Comparison of ENCODE assay signal across 20 cellular contexts in the genomic region with DNA sequence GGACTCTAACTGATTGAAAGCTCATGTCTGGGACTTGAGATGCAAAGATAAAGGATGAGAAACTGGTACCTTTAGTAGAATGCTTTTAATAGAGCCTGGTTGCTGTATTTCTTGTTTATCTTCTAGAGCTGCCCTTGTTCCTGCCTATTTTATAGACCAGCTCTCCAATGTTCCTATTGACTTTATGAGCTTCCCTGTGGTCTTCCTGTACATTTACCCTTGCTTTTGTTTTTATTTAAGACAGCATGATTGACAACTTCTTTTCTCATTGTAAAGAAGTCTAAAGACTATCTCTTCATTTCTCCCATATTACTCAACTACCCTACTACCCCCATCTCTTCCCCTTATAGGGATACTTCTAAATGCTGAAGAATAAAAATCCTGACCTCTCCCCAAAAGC.
A peak's percentile ranks its signal among the peaks of the same experiment; 100 is the strongest.
DNase-seq lines count a peak whose midpoint lies in the region; ATAC-seq and TF ChIP-seq lines count a peak whose summit lies in the region.
"Had no signal": no experiment of that assay in that cellular context is flagged by ENCODE, and none has a peak within 500 bp of the region (broad histone marks: within the 10 kb centered on the region; RNA-seq: fewer than 3 reads in every experiment).

No MANE protein-coding gene starts in this region.

- no peaks in the 10 kb centered on the region for H3K36me3 Mint-ChIP-seq in neural progenitor cell
- H3K36me3 Mint-ChIP-seq: CD4-positive, alpha-beta memory T cell had no signal

- POLR2A ChIA-PET in HEK293 (lab: Yijun Ruan, JAX) = no interaction called here

- TF ChIP-seq CTCF in HEK293 (tag by site-specific recombination; IDR thresholded peaks at IDR 0.05) (no peak), neural progenitor cell (IDR thresholded peaks at IDR 0.05) (no peak)

- no peaks in the 10 kb centered on the region for H3K36me3 ChIP-seq in HEK293 (ENCODE audit: control insufficient read depth in 2 of 2, insufficient read depth in 1 of 2, low read length in 2 of 2)
- H3K36me3 ChIP-seq in neural progenitor cell = peaks cover 3% of the 10 kb centered on the region

- H3K4me1 ChIP-seq in HEK293 (ENCODE audit: control insufficient read depth, insufficient read depth, low read length) = no peaks in the 10 kb centered on the region
- peaks cover 14% of the 10 kb centered on the region for H3K4me1 ChIP-seq in neural progenitor cell
- H3K4me1 ChIP-seq: A549 had no signal

- peaks cover 3% of the 10 kb centered on the region for H3K27me3 Mint-ChIP-seq in neural progenitor cell (ENCODE audit: insufficient read depth, low read depth)
- H3K27me3 Mint-ChIP-seq: CD4-positive, alpha-beta memory T cell had no signal

- DNase-seq in NCI-H146 (lab: John Stamatoyannopoulos, UW) (peak; percentile 35), NCI-H146 treated with DMSO at 0.1 percent for 48 hours (lab: John Stamatoyannopoulos, UW; ENCODE audit: unreplicated experiment) (no peak), NCI-H748 (lab: John Stamatoyannopoulos, UW; ENCODE audit: unreplicated experiment) (peak; percentile 71), neural progenitor cell (ENCODE audit: low spot score) (no peak), DMS114 treated with DMSO at 0.1 percent for 48 hours (lab: John Stamatoyannopoulos, UW; ENCODE audit: unreplicated experiment) (no peak)
- DNase-seq: 8988T; C1 segment of cervical spinal cord; Calu3; CD4-positive, alpha-beta memory T cell; COR-L47; DMS53; DMS79 treated with DMSO at 0.1 percent for 48 hours; GF-D8; GM23248; H7; HCEC 1CT; HFFc6 had no signal

- CTCF ChIA-PET in HEK293 (lab: Yijun Ruan, JAX) = interaction anchor here (0.6 kb wide), 1 partner anchor 486 kb away, joined by 3 read pairs; no protein-coding TSS in a partner anchor

- no peak overlapping the region for H3K4me3 ChIP-seq in HEK293 (ENCODE audit: low read depth, low read length)
- no peak overlapping the region for H3K4me3 ChIP-seq in neural progenitor cell
- H3K4me3 ChIP-seq: A549, GM23248 had no signal

- no peaks in the 10 kb centered on the region for H3K9me3 Mint-ChIP-seq in neural progenitor cell

- no peaks in the 10 kb centered on the region for H3K79me2 ChIP-seq in neural progenitor cell (ENCODE audit: low read depth)

- no peak overlapping the region for H3K4me3 Mint-ChIP-seq in neural progenitor cell
- H3K4me3 Mint-ChIP-seq: CD4-positive, alpha-beta memory T cell; HFFc6 had no signal

- H3K27ac ChIP-seq in HEK293 (ENCODE audit: extremely low read depth, low read depth, low read length) (no peak overlapping the region), neural progenitor cell (peak overlapping the region; percentile 9)
- H3K27ac ChIP-seq: A549, GM23248 had no signal

- no peaks in the 10 kb centered on the region for H3K9me3 ChIP-seq in HEK293 (ENCODE audit: control insufficient read depth, insufficient read depth, low read depth, low read length)
- H3K9me3 ChIP-seq in neural progenitor cell (ENCODE audit: low read depth) = peaks cover 1% of the 10 kb centered on the region
- H3K9me3 ChIP-seq: A549 had no signal

- H3F3A ChIP-seq in neural progenitor cell (ENCODE audit: low read depth) = no peaks in the 10 kb centered on the region

- ATAC-seq in GM18517 (IDR thresholded peaks at IDR 0.05; ENCODE audit: unreplicated experiment) = no peak
- ATAC-seq: A549 had no signal

- no peak overlapping the region for H3K4me2 ChIP-seq in neural progenitor cell
- H3K4me2 ChIP-seq: A549 had no signal

- no peaks in the 10 kb centered on the region for H4K20me1 ChIP-seq in neural progenitor cell (ENCODE audit: low read depth)

- no peaks in the 10 kb centered on the region for H3K27me3 ChIP-seq in neural progenitor cell

- no peak overlapping the region for H2AFZ ChIP-seq in neural progenitor cell (replicated peaks)
- H2AFZ ChIP-seq: GM23248 had no signal

- no peak overlapping the region for H3K27ac Mint-ChIP-seq in neural progenitor cell
- H3K27ac Mint-ChIP-seq: CD4-positive, alpha-beta memory T cell; HFFc6 had no signal

- peaks cover 3% of the 10 kb centered on the region for H3K4me1 Mint-ChIP-seq in neural progenitor cell
- H3K4me1 Mint-ChIP-seq: CD4-positive, alpha-beta memory T cell had no signal

- no peak overlapping the region for H3K9ac ChIP-seq in neural progenitor cell
- H3K9ac ChIP-seq: GM23248 had no signal

TF ChIP-seq in HEK293, 187 proteins besides CTCF, POLR2A, EP300 and RAD21 (continues in another document):
- TF ChIP-seq FEZF1 (tag by site-specific recombination; IDR thresholded peaks at IDR 0.05) (peak; percentile 81), ZNF768 (tag by site-specific recombination; IDR thresholded peaks at IDR 0.05) (no peak), ZNF473 (tag by site-specific recombination; IDR thresholded peaks at IDR 0.05) (no peak), ZIC2 (tag by site-specific recombination; IDR thresholded peaks at IDR 0.05) (peak; percentile 49), ZNF792 (tag by site-specific recombination; IDR thresholded peaks at IDR 0.05) (no peak), ZXDB (tag by site-specific recombination; IDR thresholded peaks at IDR 0.05) (no peak), ZNF140 (tag by site-specific recombination; IDR thresholded peaks at IDR 0.05) (no peak), ZNF558 (tag by site-specific recombination; IDR thresholded peaks at IDR 0.05) (no peak), MEIS1 (CRISPR knock-in tag; IDR thresholded peaks at IDR 0.05; ENCODE audit: borderline replicate concordance) (no peak), TCF7L2 (IDR thresholded peaks at IDR 0.05; ENCODE audit: borderline replicate concordance, low read depth, low read length) (peak; percentile 42; the same call in 1 of the 2 replicates), ZNF514 (tag by site-specific recombination; IDR thresholded peaks at IDR 0.05) (no peak), YY1 (tag by site-specific recombination; IDR thresholded peaks at IDR 0.05) (no peak), OVOL3 (tag by site-specific recombination; IDR thresholded peaks at IDR 0.05) (no peak), ZNF560 (tag by site-specific recombination; IDR thresholded peaks at IDR 0.05; ENCODE audit: borderline replicate concordance) (no peak), ZFP69B (tag by site-specific recombination; IDR thresholded peaks at IDR 0.05) (no peak), OSR2 (tag by site-specific recombination; IDR thresholded peaks at IDR 0.05) (no peak)
- TF ChIP-seq, protein P1, sequence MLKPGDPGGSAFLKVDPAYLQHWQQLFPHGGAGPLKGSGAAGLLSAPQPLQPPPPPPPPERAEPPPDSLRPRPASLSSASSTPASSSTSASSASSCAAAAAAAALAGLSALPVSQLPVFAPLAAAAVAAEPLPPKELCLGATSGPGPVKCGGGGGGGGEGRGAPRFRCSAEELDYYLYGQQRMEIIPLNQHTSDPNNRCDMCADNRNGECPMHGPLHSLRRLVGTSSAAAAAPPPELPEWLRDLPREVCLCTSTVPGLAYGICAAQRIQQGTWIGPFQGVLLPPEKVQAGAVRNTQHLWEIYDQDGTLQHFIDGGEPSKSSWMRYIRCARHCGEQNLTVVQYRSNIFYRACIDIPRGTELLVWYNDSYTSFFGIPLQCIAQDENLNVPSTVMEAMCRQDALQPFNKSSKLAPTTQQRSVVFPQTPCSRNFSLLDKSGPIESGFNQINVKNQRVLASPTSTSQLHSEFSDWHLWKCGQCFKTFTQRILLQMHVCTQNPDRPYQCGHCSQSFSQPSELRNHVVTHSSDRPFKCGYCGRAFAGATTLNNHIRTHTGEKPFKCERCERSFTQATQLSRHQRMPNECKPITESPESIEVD (tag by site-specific recombination; IDR thresholded peaks at IDR 0.05) = peak; percentile 28
- TF ChIP-seq, protein P2, sequence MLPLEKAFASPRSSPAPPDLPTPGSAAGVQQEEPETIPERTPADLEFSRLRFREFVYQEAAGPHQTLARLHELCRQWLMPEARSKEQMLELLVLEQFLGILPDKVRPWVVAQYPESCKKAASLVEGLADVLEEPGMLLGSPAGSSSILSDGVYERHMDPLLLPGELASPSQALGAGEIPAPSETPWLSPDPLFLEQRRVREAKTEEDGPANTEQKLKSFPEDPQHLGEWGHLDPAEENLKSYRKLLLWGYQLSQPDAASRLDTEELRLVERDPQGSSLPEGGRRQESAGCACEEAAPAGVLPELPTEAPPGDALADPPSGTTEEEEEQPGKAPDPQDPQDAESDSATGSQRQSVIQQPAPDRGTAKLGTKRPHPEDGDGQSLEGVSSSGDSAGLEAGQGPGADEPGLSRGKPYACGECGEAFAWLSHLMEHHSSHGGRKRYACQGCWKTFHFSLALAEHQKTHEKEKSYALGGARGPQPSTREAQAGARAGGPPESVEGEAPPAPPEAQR (tag by site-specific recombination; IDR thresholded peaks at IDR 0.05) = no peak
- TF ChIP-seq, protein P3, sequence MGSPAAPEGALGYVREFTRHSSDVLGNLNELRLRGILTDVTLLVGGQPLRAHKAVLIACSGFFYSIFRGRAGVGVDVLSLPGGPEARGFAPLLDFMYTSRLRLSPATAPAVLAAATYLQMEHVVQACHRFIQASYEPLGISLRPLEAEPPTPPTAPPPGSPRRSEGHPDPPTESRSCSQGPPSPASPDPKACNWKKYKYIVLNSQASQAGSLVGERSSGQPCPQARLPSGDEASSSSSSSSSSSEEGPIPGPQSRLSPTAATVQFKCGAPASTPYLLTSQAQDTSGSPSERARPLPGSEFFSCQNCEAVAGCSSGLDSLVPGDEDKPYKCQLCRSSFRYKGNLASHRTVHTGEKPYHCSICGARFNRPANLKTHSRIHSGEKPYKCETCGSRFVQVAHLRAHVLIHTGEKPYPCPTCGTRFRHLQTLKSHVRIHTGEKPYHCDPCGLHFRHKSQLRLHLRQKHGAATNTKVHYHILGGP (tag by site-specific recombination; IDR thresholded peaks at IDR 0.05) = 0 out of 2 replicates have a peak, but pooled peaks have one; percentile 25
- TF ChIP-seq, protein P4, sequence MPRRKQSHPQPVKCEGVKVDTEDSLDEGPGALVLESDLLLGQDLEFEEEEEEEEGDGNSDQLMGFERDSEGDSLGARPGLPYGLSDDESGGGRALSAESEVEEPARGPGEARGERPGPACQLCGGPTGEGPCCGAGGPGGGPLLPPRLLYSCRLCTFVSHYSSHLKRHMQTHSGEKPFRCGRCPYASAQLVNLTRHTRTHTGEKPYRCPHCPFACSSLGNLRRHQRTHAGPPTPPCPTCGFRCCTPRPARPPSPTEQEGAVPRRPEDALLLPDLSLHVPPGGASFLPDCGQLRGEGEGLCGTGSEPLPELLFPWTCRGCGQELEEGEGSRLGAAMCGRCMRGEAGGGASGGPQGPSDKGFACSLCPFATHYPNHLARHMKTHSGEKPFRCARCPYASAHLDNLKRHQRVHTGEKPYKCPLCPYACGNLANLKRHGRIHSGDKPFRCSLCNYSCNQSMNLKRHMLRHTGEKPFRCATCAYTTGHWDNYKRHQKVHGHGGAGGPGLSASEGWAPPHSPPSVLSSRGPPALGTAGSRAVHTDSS (tag by site-specific recombination; IDR thresholded peaks at IDR 0.05) = no peak

Comparison
In these comparisons a context has a peak if more than half of its experiments do, and no peak if none do; other contexts are left out.
1. DNase-seq: peak in NCI-H146 (single experiment) and NCI-H748 (single experiment); none in NCI-H146 treated with DMSO at 0.1 percent for 48 hours (single experiment), neural progenitor cell (single experiment) and DMS114 treated with DMSO at 0.1 percent for 48 hours (single experiment).